26 cellular contexts compared by ENCODE assay signal in genomic region chr17:59485018-59485417, GRCh38.
"Had no signal": no experiment of that assay in that cellular context is flagged by ENCODE, and none has a peak within 500 bp of the region (broad histone marks: within the 10 kb centered on the region; RNA-seq: fewer than 3 reads in every experiment).

No MANE protein-coding gene starts in this region.

- H3K4me1 ChIP-seq: body of pancreas, colonic mucosa had no signal

- DNase-seq: activated B cell treated with CpG ODN at 0.5 μM for 24 hours; activated CD4-positive, alpha-beta T cell treated with anti-CD3 and anti-CD28 coated beads for 48 hours; activated CD4-positive, alpha-beta T cell treated with anti-CD3 and anti-CD28 coated beads, Interleukin-2, amount 50 U/mL, for 1 hour; activated CD4-positive, alpha-beta T cell treated with anti-CD3 and anti-CD28 coated beads, Interleukin-2, amount 50 U/mL, for 48 hours; activated CD8-positive, alpha-beta T cell treated with anti-CD3 and anti-CD28 coated beads for 36 hours; activated effector memory CD4-positive, alpha-beta T cell treated with Interleukin-2 at 50 U/mL for 16 hours; activated gamma-delta T cell treated with Interleukin-2 at 50 U/mL for 16 hours; activated naive CD4-positive, alpha-beta T cell treated with anti-CD3 and anti-CD28 coated beads, Interleukin-2, amount 50 U/mL, for 16 hours; activated naive CD4-positive, alpha-beta T cell treated with Interleukin-2 at 50 U/mL for 16 hours; activated T-cell treated with anti-CD3 and anti-CD28 coated beads, Interleukin-2, amount 50 U/mL, for 4 hours; amniotic stem cell; anterior cingulate cortex; body of pancreas; caudate nucleus; colonic mucosa; effector CD8-positive, alpha-beta T cell; esophagus squamous epithelium; foreskin melanocyte; heart right ventricle; T1000; WERI-Rb-1 had no signal

- H3K79me2 ChIP-seq: hepatocyte had no signal

- H3K4me3 ChIP-seq: body of pancreas, colonic mucosa, esophagus squamous epithelium, gastroesophageal sphincter, heart right ventricle, hepatocyte had no signal

- H3K4me2 ChIP-seq: hepatocyte had no signal

- H2AFZ ChIP-seq: hepatocyte had no signal

- H3K27me3 ChIP-seq: body of pancreas, colonic mucosa, esophagus squamous epithelium, gastroesophageal sphincter, heart right ventricle, hepatocyte had no signal

- ATAC-seq: activated CD4-positive, CD25-positive, alpha-beta regulatory T cell treated with anti-CD3 and anti-CD28 coated beads, Interleukin-2, amount 50 U/mL, for 24 hours; activated CD8-positive, alpha-beta T cell treated with anti-CD3 and anti-CD28 coated beads for 36 hours; activated T-cell treated with anti-CD3 and anti-CD28 coated beads, Interleukin-2, amount 50 U/mL, for 4 hours; activated T-helper 17 cell treated with anti-CD3 and anti-CD28 coated beads, Interleukin-2, amount 50 U/mL, for 72 hours; body of pancreas; gastroesophageal sphincter; heart right ventricle had no signal

- H3K36me3 ChIP-seq: colonic mucosa, esophagus squamous epithelium, gastroesophageal sphincter, heart right ventricle, WERI-Rb-1 had no signal

- H3K9me3 ChIP-seq: body of pancreas, colonic mucosa, esophagus squamous epithelium, gastroesophageal sphincter, heart right ventricle had no signal

- H3K27ac ChIP-seq: body of pancreas, colonic mucosa, epithelial cell of prostate, esophagus squamous epithelium, gastroesophageal sphincter, heart right ventricle, hepatocyte, WERI-Rb-1 had no signal
